ENCODE assay signal across 10 cellular contexts in the genomic region with DNA sequence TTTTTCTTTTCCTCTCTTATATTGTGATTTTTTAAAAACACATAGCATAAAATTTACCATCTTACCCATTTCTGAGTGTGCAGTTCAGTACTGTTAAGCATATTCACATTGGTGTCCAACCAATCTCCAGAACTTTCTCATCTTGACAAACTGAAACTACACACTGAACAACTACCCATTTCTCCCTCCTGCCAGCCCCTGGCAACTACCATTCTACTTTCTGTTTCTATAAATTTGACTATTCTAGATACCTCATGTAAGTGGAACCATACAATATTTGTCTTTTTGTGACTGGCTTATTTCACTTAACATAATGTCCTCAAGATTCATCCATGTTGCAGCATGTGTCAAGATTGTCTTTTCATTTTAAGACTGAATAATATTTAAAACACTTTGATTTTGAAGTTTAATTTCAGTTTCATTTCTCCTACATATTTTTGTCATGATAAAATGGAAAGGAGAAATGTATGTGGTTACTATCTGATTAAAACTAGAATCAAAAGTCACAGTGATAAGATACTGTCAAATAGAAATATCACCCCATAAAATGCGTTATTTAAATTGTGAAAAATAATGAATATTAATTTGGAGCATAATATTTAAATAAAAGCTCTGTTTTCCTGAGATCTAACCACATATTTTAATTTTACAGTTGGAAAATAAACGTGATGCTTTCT.
DNase-seq lines count a peak whose midpoint lies in the region; ATAC-seq, FAIRE-seq and TF ChIP-seq lines count a peak whose summit lies in the region.
"Had no signal": no experiment of that assay in that cellular context is flagged by ENCODE, and none has a peak within 500 bp of the region (broad histone marks: within the 10 kb centered on the region; RNA-seq: fewer than 3 reads in every experiment).

No MANE protein-coding gene starts in this region.

- SMC1A ChIA-PET in GM12878 (lab: Charles Lee; ENCODE audit: uncharacterized antibody, unreplicated experiment), result interaction anchor here (1.0 to 1.3 kb wide), 3 partner anchors 11 to 48 kb away, joined by 3 to 7 read pairs (median 3); no protein-coding TSS in a partner anchor

- no TSS peak for BruUV-seq in GM12878 (replicated peaks; lab: Mats Ljungman, UMichigan)

- H3K27me3 ChIP-seq in GM12878 (replicated peaks in 1 of 2; ENCODE audit: control insufficient read depth in 2 of 2, insufficient read depth in 2 of 2, low read length in 1 of 2), result no peaks in the 10 kb centered on the region
- H3K27me3 ChIP-seq in adrenal gland, result no peaks in the 10 kb centered on the region

- H3K9me3 Mint-ChIP-seq in chondrocyte (ENCODE audit: low read depth), result peaks cover 2% of the 10 kb centered on the region

- H3K36me3 ChIP-seq in GM12878 (ENCODE audit: control insufficient read depth in 2 of 2, insufficient read depth in 2 of 2, low read length in 1 of 2) (peaks cover 0 to 14% of the 10 kb centered on the region in 2 experiments; a peak in 2 of 4 replicates), adrenal gland (replicated peaks in 1 of 2) (peaks cover 0 to 13% of the 10 kb centered on the region in 2 donors)

- no peak overlapping the region for H3K9ac ChIP-seq in GM12878 (ENCODE audit: control insufficient read depth, insufficient read depth, low read length)

- in situ Hi-C loops in GM12878 (cut with MboI), result no loop called here

- ATAC-seq in GM18499 (IDR thresholded peaks at IDR 0.05; ENCODE audit: insufficient read depth, unreplicated experiment) (peak; percentile 67), GM21423 (IDR thresholded peaks at IDR 0.05; ENCODE audit: unreplicated experiment) (peak; percentile 75), HG03378 (IDR thresholded peaks at IDR 0.05; ENCODE audit: unreplicated experiment) (peak; percentile 89), GM12878 (peak; percentile 96)

- H3K4me3 ChIP-seq in GM12878 (no peak overlapping the region), adrenal gland (no peak overlapping the region)

- H3K4me2 ChIP-seq in GM12878 (ENCODE audit: control insufficient read depth, insufficient read depth), result peak overlapping the region; percentile 48; the same call in 1 of the 2 replicates

- H3K79me2 ChIP-seq in GM12878 (ENCODE audit: control insufficient read depth, insufficient read depth, low read length), result peaks cover 10% of the 10 kb centered on the region

- TF ChIP-seq POLR2A in GM12878 (IDR thresholded peaks at IDR 0.05; ENCODE audit: low read depth, low read length) (no peak), adrenal gland (IDR thresholded peaks at IDR 0.05) (no peak)

- peaks cover 6% of the 10 kb centered on the region; the same call in 1 of the 2 replicates for H3K4me1 ChIP-seq in GM12878 (ENCODE audit: control insufficient read depth, insufficient read depth, low read length)
- H3K4me1 ChIP-seq in adrenal gland (replicated peaks in 1 of 2), result peaks cover 0 to 17% of the 10 kb centered on the region in 2 donors

- no peak for TF ChIP-seq EP300 in GM12878 (IDR thresholded peaks at IDR 0.05; ENCODE audit: borderline replicate concordance in 1 of 2, control insufficient read depth in 1 of 2, low read depth in 2 of 2, low read length in 2 of 2)

- RAD21 ChIA-PET in GM12878 (lab: Charles Lee; ENCODE audit: unreplicated experiment), result no interaction called here

- H2AFZ ChIP-seq in GM12878 (ENCODE audit: control insufficient read depth, low read depth, low read length), result no peak overlapping the region

- H3K4me3 Mint-ChIP-seq in chondrocyte (ENCODE audit: unreplicated experiment), result no peak overlapping the region

- POLR2A ChIA-PET in GM12878 (lab: Charles Lee), result interaction anchor here (1.3 kb wide), 1 partner anchor 202 kb away, joined by 3 read pairs; no protein-coding TSS in a partner anchor

- FAIRE-seq in GM12878 (lab: Jason Lieb, UNC), result peak; percentile 87

- CTCF ChIA-PET in GM12878 (lab: Yijun Ruan, JAX), result interaction anchor here (0.6 to 1.9 kb wide), 2 partner anchors 8 to 9 kb away, joined by 4 to 6 read pairs; no protein-coding TSS in a partner anchor

- no peak for TF ChIP-seq CTCF in GM12878 (IDR thresholded peaks at IDR 0.05 in 2 of 3, conservative IDR thresholded peaks at IDR 0.05 in 1 of 3; ENCODE audit: control insufficient read depth in 2 of 3, extremely low read depth in 1 of 3, insufficient read depth in 1 of 3, low read depth in 3 of 3, low read length in 3 of 3)
- no peak for TF ChIP-seq CTCF in adrenal gland (IDR thresholded peaks at IDR 0.05)
- no peak for TF ChIP-seq CTCF in chondrocyte (IDR thresholded peaks at IDR 0.05)

- intact Hi-C loops in GM12878 (cut with micrococcal nuclease; ENCODE audit: unreplicated experiment) (loop anchor here (2.0 to 10.0 kb wide), 3 partner anchors 109 to 533 kb away; a partner anchor contains a TSS), adrenal gland (cut with DNase I) (no loop called here)

- no peak for TF ChIP-seq RAD21 in GM12878 (IDR thresholded peaks at IDR 0.05; ENCODE audit: insufficient read depth, low read depth, low read length)

- 74% methylated on average over 2 of the region's 2 CpGs for WGBS in GM12878 (ENCODE audit: insufficient coverage, insufficient replicate concordance, low lambda C conversion rate, missing lambda C conversion rate)
- WGBS in adrenal gland, 4 donors, result 90 to 94% (median 90%) methylated on average over 2 of the region's 2 CpGs

- H3K4me1 Mint-ChIP-seq in chondrocyte (ENCODE audit: low read depth), result peaks cover 4% of the 10 kb centered on the region

- H3K27me3 Mint-ChIP-seq in chondrocyte (ENCODE audit: low read depth), result no peaks in the 10 kb centered on the region

- peak overlapping the region; percentile 42; the same call in 1 of the 2 replicates for H3K27ac ChIP-seq in GM12878 (ENCODE audit: control insufficient read depth, insufficient read depth)
- no peak overlapping the region for H3K27ac ChIP-seq in adrenal gland

- no peaks in the 10 kb centered on the region for H4K20me1 ChIP-seq in GM12878 (ENCODE audit: control insufficient read depth, insufficient read depth)

- H3K27ac Mint-ChIP-seq in chondrocyte (ENCODE audit: unreplicated experiment), result no peak overlapping the region

- H3K36me3 Mint-ChIP-seq in chondrocyte (ENCODE audit: low read depth), result peaks cover 9% of the 10 kb centered on the region

- peak; percentile 62 for DNase-seq in GM12878 (ENCODE audit: low read depth, low spot score)
- no peak for DNase-seq in adrenal gland
- DNase-seq in chondrocyte (ENCODE audit: low spot score), result no peak
- no peak for DNase-seq in mucosa of gallbladder (ENCODE audit: low spot score)
- DNase-seq in A172 (ENCODE audit: low spot score), result no peak
- DNase-seq: DND-41; NK-92 treated with Interleukin-12 subunit alpha and Interleukin-12 subunit beta, amount 100 ng/mL, for 24 hours had no signal

- no peaks in the 10 kb centered on the region; the same call in 1 of the 3 replicates for H3K9me3 ChIP-seq in GM12878 (replicated peaks; ENCODE audit: control insufficient read depth, insufficient read depth, low read length)
- no peaks in the 10 kb centered on the region for H3K9me3 ChIP-seq in adrenal gland (replicated peaks in 1 of 3)

TF ChIP-seq in GM12878, 131 proteins besides CTCF, POLR2A, EP300 and RAD21:
- no peak; a peak in 1 of 4 replicates for TF ChIP-seq IKZF2 (IDR thresholded peaks at IDR 0.05)
- no peak for TF ChIP-seq SMAD5 (IDR thresholded peaks at IDR 0.05; ENCODE audit: low read depth)
- TF ChIP-seq ATF7 (IDR thresholded peaks at IDR 0.05; ENCODE audit: low read depth), result no peak
- TF ChIP-seq KAT2A (conservative IDR thresholded peaks at IDR 0.05; ENCODE audit: control insufficient read depth, low read depth, low read length), result no peak
- no peak for TF ChIP-seq GATAD2B (conservative IDR thresholded peaks at IDR 0.05; ENCODE audit: low read depth)
- no peak for TF ChIP-seq RAD51 (IDR thresholded peaks at IDR 0.05)
- TF ChIP-seq LARP7 (IDR thresholded peaks at IDR 0.05), result no peak
- TF ChIP-seq SUZ12 (IDR thresholded peaks at IDR 0.05; ENCODE audit: unreplicated experiment), result no peak
- TF ChIP-seq, protein P1, sequence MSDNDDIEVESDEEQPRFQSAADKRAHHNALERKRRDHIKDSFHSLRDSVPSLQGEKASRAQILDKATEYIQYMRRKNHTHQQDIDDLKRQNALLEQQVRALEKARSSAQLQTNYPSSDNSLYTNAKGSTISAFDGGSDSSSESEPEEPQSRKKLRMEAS (IDR thresholded peaks at IDR 0.05; ENCODE audit: low read depth, low read length), result no peak
- TF ChIP-seq, protein P2, sequence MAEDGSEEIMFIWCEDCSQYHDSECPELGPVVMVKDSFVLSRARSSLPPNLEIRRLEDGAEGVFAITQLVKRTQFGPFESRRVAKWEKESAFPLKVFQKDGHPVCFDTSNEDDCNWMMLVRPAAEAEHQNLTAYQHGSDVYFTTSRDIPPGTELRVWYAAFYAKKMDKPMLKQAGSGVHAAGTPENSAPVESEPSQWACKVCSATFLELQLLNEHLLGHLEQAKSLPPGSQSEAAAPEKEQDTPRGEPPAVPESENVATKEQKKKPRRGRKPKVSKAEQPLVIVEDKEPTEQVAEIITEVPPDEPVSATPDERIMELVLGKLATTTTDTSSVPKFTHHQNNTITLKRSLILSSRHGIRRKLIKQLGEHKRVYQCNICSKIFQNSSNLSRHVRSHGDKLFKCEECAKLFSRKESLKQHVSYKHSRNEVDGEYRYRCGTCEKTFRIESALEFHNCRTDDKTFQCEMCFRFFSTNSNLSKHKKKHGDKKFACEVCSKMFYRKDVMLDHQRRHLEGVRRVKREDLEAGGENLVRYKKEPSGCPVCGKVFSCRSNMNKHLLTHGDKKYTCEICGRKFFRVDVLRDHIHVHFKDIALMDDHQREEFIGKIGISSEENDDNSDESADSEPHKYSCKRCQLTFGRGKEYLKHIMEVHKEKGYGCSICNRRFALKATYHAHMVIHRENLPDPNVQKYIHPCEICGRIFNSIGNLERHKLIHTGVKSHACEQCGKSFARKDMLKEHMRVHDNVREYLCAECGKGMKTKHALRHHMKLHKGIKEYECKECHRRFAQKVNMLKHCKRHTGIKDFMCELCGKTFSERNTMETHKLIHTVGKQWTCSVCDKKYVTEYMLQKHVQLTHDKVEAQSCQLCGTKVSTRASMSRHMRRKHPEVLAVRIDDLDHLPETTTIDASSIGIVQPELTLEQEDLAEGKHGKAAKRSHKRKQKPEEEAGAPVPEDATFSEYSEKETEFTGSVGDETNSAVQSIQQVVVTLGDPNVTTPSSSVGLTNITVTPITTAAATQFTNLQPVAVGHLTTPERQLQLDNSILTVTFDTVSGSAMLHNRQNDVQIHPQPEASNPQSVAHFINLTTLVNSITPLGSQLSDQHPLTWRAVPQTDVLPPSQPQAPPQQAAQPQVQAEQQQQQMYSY (CRISPR knock-in tag; IDR thresholded peaks at IDR 0.05), result no peak
